Comparison of ENCODE assay signal across 9 cellular contexts in genomic region chr6:108115598-108116058, GRCh38. TPM values are rescaled to one million over a fixed set of nuclear protein-coding genes. Genes with fewer than 3 reads are reported as not detected.
DNase-seq lines count a peak whose midpoint lies in the region; ATAC-seq, FAIRE-seq and TF ChIP-seq lines count a peak whose summit lies in the region.
"Had no signal": no experiment of that assay in that cellular context is flagged by ENCODE, and none has a peak within 500 bp of the region (broad histone marks: within the 10 kb centered on the region; RNA-seq: fewer than 3 reads in every experiment).

No MANE protein-coding gene starts in this region.

- H3K27me3 ChIP-seq in GM12878 (replicated peaks in 1 of 2; ENCODE audit: control insufficient read depth in 2 of 2, insufficient read depth in 2 of 2, low read length in 1 of 2), result peaks cover 23 to 51% of the 10 kb centered on the region in 2 experiments
- H3K27me3 ChIP-seq in transverse colon, result peaks cover 99% of the 10 kb centered on the region

- no peak overlapping the region for H3K27ac ChIP-seq in GM12878 (ENCODE audit: control insufficient read depth, insufficient read depth)
- no peak overlapping the region for H3K27ac ChIP-seq in transverse colon
- H3K27ac ChIP-seq: epithelial cell of prostate had no signal

- no peaks in the 10 kb centered on the region for H4K20me1 ChIP-seq in GM12878 (ENCODE audit: control insufficient read depth, insufficient read depth)

- no peak for TF ChIP-seq EP300 in GM12878 (IDR thresholded peaks at IDR 0.05; ENCODE audit: borderline replicate concordance in 1 of 2, control insufficient read depth in 1 of 2, low read depth in 2 of 2, low read length in 2 of 2)
- no peak for TF ChIP-seq EP300 in transverse colon (IDR thresholded peaks at IDR 0.05; ENCODE audit: low read depth)

- TF ChIP-seq RAD21 in GM12878 (IDR thresholded peaks at IDR 0.05; ENCODE audit: insufficient read depth, low read depth, low read length), result peak; percentile 18; the same call in 1 of the 2 replicates

- H2AFZ ChIP-seq in GM12878 (ENCODE audit: control insufficient read depth, low read depth, low read length), result no peak overlapping the region

- H3K4me3 ChIP-seq in GM12878, result no peak overlapping the region
- H3K4me3 ChIP-seq in transverse colon, result peak overlapping the region in 3 of 4 donors; percentile 0 to 47 (median 27)

- no peak for FAIRE-seq in GM12878 (lab: Jason Lieb, UNC)

- 25% methylated on average over 20 of the region's 20 CpGs for WGBS in GM12878 (ENCODE audit: insufficient coverage, insufficient replicate concordance, low lambda C conversion rate, missing lambda C conversion rate)
- 16% methylated on average over 20 of the region's 20 CpGs; no CpG with 5 or more reads in 1 of the 2 donors for WGBS in transverse colon (ENCODE audit: low coverage in 1 of 2), 2 donors

- intact Hi-C loops in Right ventricle myocardium superior (cut with DNase I), result loop anchor here (10.0 kb wide), 2 partner anchors 379 to 409 kb away; no protein-coding TSS in a partner anchor
- intact Hi-C loops in cardiac septum (cut with DNase I), result loop anchor here (5.0 to 10.0 kb wide), 3 partner anchors 52 to 379 kb away; partner anchors contain the start of gene NR2E1
- intact Hi-C loops in GM12878 (cut with micrococcal nuclease; ENCODE audit: unreplicated experiment), result no loop called here
- intact Hi-C loops in transverse colon (cut with DNase I; ENCODE audit: low total_unique reads), result loop anchor here (10.0 kb wide), 1 partner anchor 379 kb away; no protein-coding TSS in a partner anchor

- in situ Hi-C loops in GM12878 (cut with MboI) (loop anchor here (5.0 to 10.0 kb wide), 2 partner anchors 377 to 409 kb away; no protein-coding TSS in a partner anchor), transverse colon (cut with MboI; ENCODE audit: low pct_ligation_motif_present in 1 of 4, low pct_unique_long_range_greater_than_20kb in 1 of 4, low sequenced_read_pairs in 3 of 4) (loop anchor here (10.0 to 25.0 kb wide), 3 partner anchors 372 to 409 kb away; no protein-coding TSS in a partner anchor)

- SMC1A ChIA-PET in GM12878 (lab: Charles Lee; ENCODE audit: uncharacterized antibody, unreplicated experiment), result no interaction called here

- no TSS peak for BruUV-seq in GM12878 (replicated peaks; lab: Mats Ljungman, UMichigan)

- H3K36me3 ChIP-seq in GM12878 (ENCODE audit: control insufficient read depth in 2 of 2, insufficient read depth in 2 of 2, low read length in 1 of 2), result no peaks in the 10 kb centered on the region
- H3K36me3 ChIP-seq in transverse colon, result no peaks in the 10 kb centered on the region

- CTCF ChIA-PET in GM12878 (lab: Yijun Ruan, JAX), result interaction anchor here (0.9 kb wide), 1 partner anchor 412 kb away, joined by 4 read pairs; no protein-coding TSS in a partner anchor

- H3K9me3 ChIP-seq in GM12878 (replicated peaks; ENCODE audit: control insufficient read depth, insufficient read depth, low read length) (no peaks in the 10 kb centered on the region), transverse colon (no peaks in the 10 kb centered on the region)

- TF ChIP-seq CTCF in GM12878 (IDR thresholded peaks at IDR 0.05 in 2 of 3, conservative IDR thresholded peaks at IDR 0.05 in 1 of 3; ENCODE audit: control insufficient read depth in 2 of 3, extremely low read depth in 1 of 3, insufficient read depth in 1 of 3, low read depth in 3 of 3, low read length in 3 of 3) (peak; percentile 19 to 23 (median 23); a peak in 2 of 6 replicates), transverse colon (IDR thresholded peaks at IDR 0.05) (peak in 4 of 5 experiments; percentile 34 to 43 (median 37))

- H3K4me1 ChIP-seq in GM12878 (ENCODE audit: control insufficient read depth, insufficient read depth, low read length), result peaks cover 4% of the 10 kb centered on the region; the same call in 1 of the 2 replicates
- H3K4me1 ChIP-seq in transverse colon, result peaks cover 27 to 56% (median 46%) of the 10 kb centered on the region in 4 donors

- POLR2A ChIA-PET in GM12878 (lab: Charles Lee), result no interaction called here

- H3K4me2 ChIP-seq in GM12878 (ENCODE audit: control insufficient read depth, insufficient read depth), result no peak overlapping the region

- RAD21 ChIA-PET in GM12878 (lab: Charles Lee; ENCODE audit: unreplicated experiment), result no interaction called here

- ATAC-seq in Right ventricle myocardium superior (ENCODE audit: poor library complexity) (no peak), GM12878 (peak; percentile 50), left lobe of liver (peak; percentile 66)

- H3K79me2 ChIP-seq in GM12878 (ENCODE audit: control insufficient read depth, insufficient read depth, low read length), result no peaks in the 10 kb centered on the region

- no peak overlapping the region for H3K9ac ChIP-seq in GM12878 (ENCODE audit: control insufficient read depth, insufficient read depth, low read length)

- peak; percentile 43 for DNase-seq in Right ventricle myocardium superior
- DNase-seq in cardiac septum (ENCODE audit: low spot score), result no peak
- DNase-seq in NCI-H2029 (lab: John Stamatoyannopoulos, UW), result peak; percentile 58
- no peak for DNase-seq in GM12878 (ENCODE audit: low read depth, low spot score)
- DNase-seq in left lobe of liver (ENCODE audit: low spot score), result peak; percentile 50
- peak; percentile 62 for DNase-seq in transverse colon
- DNase-seq in COR-L47 (lab: John Stamatoyannopoulos, UW), result no peak
- DNase-seq in GM19240 (ENCODE audit: insufficient read length, low spot score), result no peak

- TF ChIP-seq POLR2A in GM12878 (IDR thresholded peaks at IDR 0.05; ENCODE audit: low read depth, low read length) (no peak), transverse colon (IDR thresholded peaks at IDR 0.05) (no peak)

TF ChIP-seq in GM12878, 131 proteins besides CTCF, POLR2A, EP300 and RAD21 (continues in another document):
- no peak for TF ChIP-seq NFXL1 (IDR thresholded peaks at IDR 0.05; ENCODE audit: borderline replicate concordance)
- no peak for TF ChIP-seq NFIC (IDR thresholded peaks at IDR 0.05; ENCODE audit: low read depth, low read length)
- TF ChIP-seq ZNF384 (IDR thresholded peaks at IDR 0.05; ENCODE audit: borderline replicate concordance, low read depth, low read length), result no peak
- no peak for TF ChIP-seq CHD2 (IDR thresholded peaks at IDR 0.05; ENCODE audit: borderline replicate concordance, low read depth, low read length)
- no peak for TF ChIP-seq CBFB (IDR thresholded peaks at IDR 0.05; ENCODE audit: low read depth)
- TF ChIP-seq MYC (IDR thresholded peaks at IDR 0.05; ENCODE audit: insufficient read depth, insufficient read length, insufficient replicate concordance, low read length, severe bottlenecking), result no peak
- no peak for TF ChIP-seq DPF2 (IDR thresholded peaks at IDR 0.05)

RNA-seq across cellular contexts. Expression of gene OSTM1, which starts 41.1 kb away (rescaled TPM):
- total RNA-seq in Right ventricle myocardium superior (35.4 TPM), cardiac septum (53.4 TPM), GM12878 (2014; rRNA removed) (6.3 and 6.4 TPM in 2 replicates), GM12878 (2014; rRNA removed; fragmentation: Illumina TruSeq; extraction: Trizol) (5.4 and 7.6 TPM in 2 replicates), GM12878 (2021) (10.6 and 13.9 TPM in 2 replicates), left lobe of liver (18.9 TPM), transverse colon (100 to 1,000 TPM in 1 of 4 donors, 10 to 100 TPM in 3; 26.3 to 327 (median 58.4) TPM)
- 14.2 and 21.6 TPM in 2 replicates for total RNA-seq in GM12878 (2013; cell fraction: nucleolus; rRNA removed)
- polyA plus RNA-seq in GM12878 (2011; ENCODE audit: low read depth), result 3.7 TPM
- polyA plus RNA-seq in GM12878 (2011; rRNA removed) (17.1 and 28.7 TPM in 2 replicates), GM12878 (2014; fragmentation: Illumina TruSeq; extraction: Trizol) (5.2 and 8.7 TPM in 2 replicates), GM12878 (2014; fragmentation: Nextera tagmentation; extraction: Ambion mirVana) (1 to 10 TPM; 3.1 to 4.7 TPM), GM12878 (2014; rRNA removed) (3.0 and 6.7 TPM in 2 replicates), GM12878 (2016; fragmentation: Nextera tagmentation; extraction: Ambion mirVana) (1 to 10 TPM; 6.4 to 8.6 TPM)
- polyA plus RNA-seq in GM12878 (2011; cell fraction: cytosol; rRNA removed), result 5.0 and 5.7 TPM in 2 replicates
- polyA plus RNA-seq in GM12878 (2011; cell fraction: nucleus; rRNA removed), result 4.3 and 6.0 TPM in 2 replicates
- polyA plus RNA-seq in GM12878 (2012), result 2.7 and 4.4 TPM in 2 replicates
- polyA minus RNA-seq in GM12878 (2011; rRNA and poly(A)+ RNA removed), result 4.4 and 13.3 TPM in 2 replicates
- polyA minus RNA-seq in GM12878 (2011; cell fraction: cytosol; rRNA and poly(A)+ RNA removed), result 4.6 and 11.9 TPM in 2 replicates
- 7.4 and 14.3 TPM in 2 replicates for polyA minus RNA-seq in GM12878 (2011; cell fraction: nucleus; rRNA and poly(A)+ RNA removed)

RNA-seq across cellular contexts. Expression of gene NR2E1, which starts 50.2 kb away (rescaled TPM):
- not detected for total RNA-seq in Right ventricle myocardium superior
- 0.08 TPM for total RNA-seq in cardiac septum
- total RNA-seq in GM12878 (2013; cell fraction: nucleolus; rRNA removed), result not detected in 2 replicates
- not detected in 2 replicates for total RNA-seq in GM12878 (2014; rRNA removed)
- total RNA-seq in GM12878 (2014; rRNA removed; fragmentation: Illumina TruSeq; extraction: Trizol), result not detected in 2 replicates
- total RNA-seq in GM12878 (2021), result not detected in 2 replicates
- polyA plus RNA-seq in GM12878 (2011; ENCODE audit: low read depth), result not detected
- not detected in 2 replicates for polyA plus RNA-seq in GM12878 (2011; rRNA removed)
- not detected in 2 replicates for polyA plus RNA-seq in GM12878 (2011; cell fraction: cytosol; rRNA removed)
- polyA plus RNA-seq in GM12878 (2011; cell fraction: nucleus; rRNA removed), result not detected in 2 replicates
- polyA plus RNA-seq in GM12878 (2012), result not detected in 2 replicates
- polyA plus RNA-seq in GM12878 (2014; fragmentation: Illumina TruSeq; extraction: Trizol), result not detected in 2 replicates
- not detected for polyA plus RNA-seq in GM12878 (2014; fragmentation: Nextera tagmentation; extraction: Ambion mirVana)
- polyA plus RNA-seq in GM12878 (2014; rRNA removed), result not detected in 2 replicates
- not detected for polyA plus RNA-seq in GM12878 (2016; fragmentation: Nextera tagmentation; extraction: Ambion mirVana)
- not detected in 2 replicates for polyA minus RNA-seq in GM12878 (2011; rRNA and poly(A)+ RNA removed)
- not detected in 2 replicates for polyA minus RNA-seq in GM12878 (2011; cell fraction: cytosol; rRNA and poly(A)+ RNA removed)
- polyA minus RNA-seq in GM12878 (2011; cell fraction: nucleus; rRNA and poly(A)+ RNA removed), result not detected in 2 replicates
- total RNA-seq in left lobe of liver, result not detected
- not detected for total RNA-seq in transverse colon

Comparison
In these comparisons a context has a peak if more than half of its experiments do, and no peak if none do; other contexts are left out.
1. DNase-seq: peak in Right ventricle myocardium superior (single experiment), NCI-H2029 (single experiment), left lobe of liver (single experiment) and transverse colon (single experiment); none in cardiac septum (single experiment), GM12878 (single experiment), COR-L47 (single experiment) and GM19240 (single experiment).